14 cellular contexts compared by ENCODE assay signal in genomic region chr1:21021311-21021710, GRCh38.
DNase-seq lines count a peak whose midpoint lies in the region; ATAC-seq and TF ChIP-seq lines count a peak whose summit lies in the region.
"Had no signal": no experiment of that assay in that cellular context is flagged by ENCODE, and none has a peak within 500 bp of the region (broad histone marks: within the 10 kb centered on the region; RNA-seq: fewer than 3 reads in every experiment).

No MANE protein-coding gene starts in this region.

- H3K4me3 Mint-ChIP-seq in nephron progenitor cell: no peak overlapping the region
- H3K4me3 Mint-ChIP-seq: CD8-positive, alpha-beta T cell had no signal

- H3K27ac ChIP-seq in heart right ventricle (peak overlapping the region in 8 of 10 donors; percentile 56 to 92 (median 82)), vagina (peak overlapping the region; percentile 95)

- DNase-seq in heart right ventricle: no peak
- no peak for DNase-seq in cardiac septum (ENCODE audit: low spot score)
- DNase-seq in choroid plexus epithelial cell (ENCODE audit: low read depth): peak; percentile 50
- no peak for DNase-seq in nephron progenitor cell
- DNase-seq in vagina (ENCODE audit: extremely low spot score in 2 of 2): no peak
- DNase-seq: CD8-positive, alpha-beta T cell; cortex of kidney; hypothalamus; NK-92 treated with Interleukin-12 subunit alpha and Interleukin-12 subunit beta, amount 100 ng/mL, for 24 hours; stimulated activated CD4-positive, alpha-beta T cell treated with anti-CD3 and anti-CD28 coated beads, Interleukin-4, amount 100 ng/mL, for 4 hours; T-helper 9 cell had no signal

- peak overlapping the region; percentile 75 for H3K27ac Mint-ChIP-seq in nephron progenitor cell
- H3K27ac Mint-ChIP-seq: CD8-positive, alpha-beta T cell had no signal

- peaks cover 57% of the 10 kb centered on the region for H3K36me3 Mint-ChIP-seq in nephron progenitor cell (ENCODE audit: low read depth)

- TF ChIP-seq CTCF in heart right ventricle (IDR thresholded peaks at IDR 0.05) (no peak), choroid plexus epithelial cell (conservative IDR thresholded peaks at IDR 0.05; ENCODE audit: low read depth, low read length) (no peak), nephron progenitor cell (IDR thresholded peaks at IDR 0.05) (no peak), vagina (IDR thresholded peaks at IDR 0.05) (no peak)

- no peak for ATAC-seq in heart right ventricle
- ATAC-seq in HG03108 (IDR thresholded peaks at IDR 0.05; ENCODE audit: unreplicated experiment): no peak
- no peak for ATAC-seq in HG03039 (IDR thresholded peaks at IDR 0.05; ENCODE audit: unreplicated experiment)
- no peak for ATAC-seq in HG03520 (IDR thresholded peaks at IDR 0.05; ENCODE audit: unreplicated experiment)

- no peaks in the 10 kb centered on the region for H3K27me3 Mint-ChIP-seq in nephron progenitor cell (ENCODE audit: low read depth, poor library complexity)

- WGBS in heart right ventricle, 2 donors: 93 to 95% methylated on average over 4 of the region's 4 CpGs

- no peak for TF ChIP-seq POLR2A in vagina (IDR thresholded peaks at IDR 0.05)

- H3K36me3 ChIP-seq in heart right ventricle (no peaks in the 10 kb centered on the region), vagina (no peaks in the 10 kb centered on the region)

- intact Hi-C loops in heart right ventricle (cut with DNase I) (no loop called here), cardiac septum (cut with DNase I) (no loop called here), vagina (cut with DNase I) (no loop called here)

- H3K9me3 Mint-ChIP-seq in nephron progenitor cell: peaks cover 39% of the 10 kb centered on the region
- H3K9me3 Mint-ChIP-seq: CD8-positive, alpha-beta T cell had no signal

- peaks cover 2 to 25% (median 18%) of the 10 kb centered on the region in 9 donors for H3K4me1 ChIP-seq in heart right ventricle
- H3K4me1 ChIP-seq in vagina: peaks cover 28% of the 10 kb centered on the region

- H3K4me1 Mint-ChIP-seq in nephron progenitor cell: peaks cover 16% of the 10 kb centered on the region

- H3K4me3 ChIP-seq in heart right ventricle (no peak overlapping the region), choroid plexus epithelial cell (ENCODE audit: low read depth, low read length) (no peak overlapping the region), vagina (no peak overlapping the region)

- H3K9me3 ChIP-seq in heart right ventricle (no peaks in the 10 kb centered on the region), vagina (no peaks in the 10 kb centered on the region)

- H3K27me3 ChIP-seq in heart right ventricle: no peaks in the 10 kb centered on the region
- H3K27me3 ChIP-seq in vagina: no peaks in the 10 kb centered on the region
